In the genomic region with DNA sequence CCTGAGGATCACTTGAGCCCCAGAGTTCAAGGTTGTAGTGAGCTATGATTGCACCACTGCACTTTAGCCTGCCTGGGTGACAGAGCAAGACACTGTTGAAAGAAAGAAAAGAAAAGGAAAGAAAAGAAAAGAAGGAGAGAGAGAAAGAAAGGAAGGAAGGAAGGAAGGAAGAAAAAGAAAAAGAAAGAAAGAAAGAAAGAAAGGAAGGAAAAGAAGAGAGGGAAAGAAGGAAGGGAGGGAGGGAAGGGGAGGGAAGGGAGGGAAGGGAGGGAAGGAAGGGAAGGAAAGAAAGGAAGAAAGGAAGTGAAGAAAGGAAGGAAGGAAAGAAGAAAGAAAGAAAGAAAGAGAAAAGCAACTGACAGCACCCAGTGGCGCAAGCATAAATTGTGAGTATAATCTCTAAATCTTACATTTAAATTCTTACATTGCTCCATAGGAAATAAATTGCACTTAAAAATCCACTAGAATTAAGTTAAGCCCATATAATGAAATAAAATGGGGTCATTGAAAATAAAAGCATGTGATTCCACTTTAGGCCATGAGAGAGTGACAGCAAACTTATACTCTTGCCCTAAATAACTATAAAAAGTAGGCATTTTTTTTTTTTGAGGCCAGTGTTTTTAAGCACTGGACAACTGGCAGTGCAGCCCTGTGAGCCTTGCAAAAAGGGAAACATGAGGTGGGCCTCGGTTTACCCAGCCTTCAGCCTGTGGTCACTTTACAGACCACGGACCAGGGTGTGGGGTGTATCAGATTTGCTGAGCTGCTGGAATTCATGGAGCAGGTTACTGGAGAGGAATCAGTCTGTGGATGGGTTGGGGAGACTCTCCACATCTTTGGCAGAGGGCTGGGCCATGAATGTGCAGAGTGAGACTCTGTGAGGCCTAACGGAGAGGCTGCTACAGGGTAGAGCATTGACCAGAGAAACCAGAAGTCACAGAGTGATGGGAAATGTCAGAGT, we compare ENCODE assay signal across 1 cellular context.
TF ChIP-seq lines count a peak whose summit lies in the region.

No MANE protein-coding gene starts in this region.

TF ChIP-seq in K562, 482 proteins besides CTCF, POLR2A, EP300 and RAD21:
- TF ChIP-seq, protein P1, sequence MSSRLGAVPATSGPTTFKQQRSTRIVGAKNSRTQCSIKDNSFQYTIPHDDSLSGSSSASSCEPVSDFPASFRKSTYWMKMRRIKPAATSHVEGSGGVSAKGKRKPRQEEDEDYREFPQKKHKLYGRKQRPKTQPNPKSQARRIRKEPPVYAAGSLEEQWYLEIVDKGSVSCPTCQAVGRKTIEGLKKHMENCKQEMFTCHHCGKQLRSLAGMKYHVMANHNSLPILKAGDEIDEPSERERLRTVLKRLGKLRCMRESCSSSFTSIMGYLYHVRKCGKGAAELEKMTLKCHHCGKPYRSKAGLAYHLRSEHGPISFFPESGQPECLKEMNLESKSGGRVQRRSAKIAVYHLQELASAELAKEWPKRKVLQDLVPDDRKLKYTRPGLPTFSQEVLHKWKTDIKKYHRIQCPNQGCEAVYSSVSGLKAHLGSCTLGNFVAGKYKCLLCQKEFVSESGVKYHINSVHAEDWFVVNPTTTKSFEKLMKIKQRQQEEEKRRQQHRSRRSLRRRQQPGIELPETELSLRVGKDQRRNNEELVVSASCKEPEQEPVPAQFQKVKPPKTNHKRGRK (tag; IDR thresholded peaks at IDR 0.05), result peak; percentile 76
- TF ChIP-seq SNIP1 (IDR thresholded peaks at IDR 0.05; ENCODE audit: low read depth), result no peak
